1 cellular context compared by ENCODE assay signal in the genomic region with DNA sequence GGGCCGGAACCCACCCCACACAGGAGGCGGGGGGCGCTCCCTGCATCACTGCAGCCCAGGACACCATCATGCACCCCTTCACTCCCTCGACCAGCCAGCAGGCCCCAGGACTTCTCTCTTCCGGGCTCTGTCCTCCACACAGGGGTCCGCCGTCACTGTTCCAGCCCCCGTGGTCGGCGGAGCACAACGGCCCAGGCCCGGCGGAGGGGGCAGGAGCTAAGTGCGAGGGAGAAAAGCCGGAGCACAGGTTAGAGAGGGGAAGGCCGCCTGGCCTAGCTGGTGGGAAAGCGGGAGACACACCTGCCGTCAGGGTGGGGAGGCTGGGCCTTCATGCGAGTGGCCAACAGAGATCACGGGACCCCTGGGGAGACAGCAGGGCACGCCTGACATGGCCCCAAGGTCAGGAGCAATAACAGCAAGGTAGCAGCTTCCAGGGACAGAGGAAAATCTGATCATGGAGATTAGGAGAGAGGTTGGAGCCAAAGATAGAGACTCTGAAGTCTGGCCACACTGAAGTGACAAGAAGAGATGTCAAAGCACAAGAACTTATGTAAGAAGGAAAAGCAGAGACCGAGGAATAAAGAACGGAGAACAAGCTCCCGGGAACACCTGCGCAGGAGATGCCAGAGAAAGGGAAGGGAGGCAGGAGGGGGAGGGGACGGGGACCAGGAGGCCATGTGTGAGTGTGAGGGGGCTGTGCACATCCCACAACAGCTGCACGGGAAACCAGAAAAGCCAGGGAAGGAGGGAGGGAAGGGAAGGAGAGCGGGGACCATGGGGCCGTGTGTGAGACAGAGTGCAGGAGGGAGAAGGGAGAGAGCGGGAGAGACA.
TF ChIP-seq lines count a peak whose summit lies in the region.

No MANE protein-coding gene starts in this region.

TF ChIP-seq in GM23338, 12 proteins besides CTCF, POLR2A, EP300 and RAD21 (continued from another document):
- TF ChIP-seq, protein P1, sequence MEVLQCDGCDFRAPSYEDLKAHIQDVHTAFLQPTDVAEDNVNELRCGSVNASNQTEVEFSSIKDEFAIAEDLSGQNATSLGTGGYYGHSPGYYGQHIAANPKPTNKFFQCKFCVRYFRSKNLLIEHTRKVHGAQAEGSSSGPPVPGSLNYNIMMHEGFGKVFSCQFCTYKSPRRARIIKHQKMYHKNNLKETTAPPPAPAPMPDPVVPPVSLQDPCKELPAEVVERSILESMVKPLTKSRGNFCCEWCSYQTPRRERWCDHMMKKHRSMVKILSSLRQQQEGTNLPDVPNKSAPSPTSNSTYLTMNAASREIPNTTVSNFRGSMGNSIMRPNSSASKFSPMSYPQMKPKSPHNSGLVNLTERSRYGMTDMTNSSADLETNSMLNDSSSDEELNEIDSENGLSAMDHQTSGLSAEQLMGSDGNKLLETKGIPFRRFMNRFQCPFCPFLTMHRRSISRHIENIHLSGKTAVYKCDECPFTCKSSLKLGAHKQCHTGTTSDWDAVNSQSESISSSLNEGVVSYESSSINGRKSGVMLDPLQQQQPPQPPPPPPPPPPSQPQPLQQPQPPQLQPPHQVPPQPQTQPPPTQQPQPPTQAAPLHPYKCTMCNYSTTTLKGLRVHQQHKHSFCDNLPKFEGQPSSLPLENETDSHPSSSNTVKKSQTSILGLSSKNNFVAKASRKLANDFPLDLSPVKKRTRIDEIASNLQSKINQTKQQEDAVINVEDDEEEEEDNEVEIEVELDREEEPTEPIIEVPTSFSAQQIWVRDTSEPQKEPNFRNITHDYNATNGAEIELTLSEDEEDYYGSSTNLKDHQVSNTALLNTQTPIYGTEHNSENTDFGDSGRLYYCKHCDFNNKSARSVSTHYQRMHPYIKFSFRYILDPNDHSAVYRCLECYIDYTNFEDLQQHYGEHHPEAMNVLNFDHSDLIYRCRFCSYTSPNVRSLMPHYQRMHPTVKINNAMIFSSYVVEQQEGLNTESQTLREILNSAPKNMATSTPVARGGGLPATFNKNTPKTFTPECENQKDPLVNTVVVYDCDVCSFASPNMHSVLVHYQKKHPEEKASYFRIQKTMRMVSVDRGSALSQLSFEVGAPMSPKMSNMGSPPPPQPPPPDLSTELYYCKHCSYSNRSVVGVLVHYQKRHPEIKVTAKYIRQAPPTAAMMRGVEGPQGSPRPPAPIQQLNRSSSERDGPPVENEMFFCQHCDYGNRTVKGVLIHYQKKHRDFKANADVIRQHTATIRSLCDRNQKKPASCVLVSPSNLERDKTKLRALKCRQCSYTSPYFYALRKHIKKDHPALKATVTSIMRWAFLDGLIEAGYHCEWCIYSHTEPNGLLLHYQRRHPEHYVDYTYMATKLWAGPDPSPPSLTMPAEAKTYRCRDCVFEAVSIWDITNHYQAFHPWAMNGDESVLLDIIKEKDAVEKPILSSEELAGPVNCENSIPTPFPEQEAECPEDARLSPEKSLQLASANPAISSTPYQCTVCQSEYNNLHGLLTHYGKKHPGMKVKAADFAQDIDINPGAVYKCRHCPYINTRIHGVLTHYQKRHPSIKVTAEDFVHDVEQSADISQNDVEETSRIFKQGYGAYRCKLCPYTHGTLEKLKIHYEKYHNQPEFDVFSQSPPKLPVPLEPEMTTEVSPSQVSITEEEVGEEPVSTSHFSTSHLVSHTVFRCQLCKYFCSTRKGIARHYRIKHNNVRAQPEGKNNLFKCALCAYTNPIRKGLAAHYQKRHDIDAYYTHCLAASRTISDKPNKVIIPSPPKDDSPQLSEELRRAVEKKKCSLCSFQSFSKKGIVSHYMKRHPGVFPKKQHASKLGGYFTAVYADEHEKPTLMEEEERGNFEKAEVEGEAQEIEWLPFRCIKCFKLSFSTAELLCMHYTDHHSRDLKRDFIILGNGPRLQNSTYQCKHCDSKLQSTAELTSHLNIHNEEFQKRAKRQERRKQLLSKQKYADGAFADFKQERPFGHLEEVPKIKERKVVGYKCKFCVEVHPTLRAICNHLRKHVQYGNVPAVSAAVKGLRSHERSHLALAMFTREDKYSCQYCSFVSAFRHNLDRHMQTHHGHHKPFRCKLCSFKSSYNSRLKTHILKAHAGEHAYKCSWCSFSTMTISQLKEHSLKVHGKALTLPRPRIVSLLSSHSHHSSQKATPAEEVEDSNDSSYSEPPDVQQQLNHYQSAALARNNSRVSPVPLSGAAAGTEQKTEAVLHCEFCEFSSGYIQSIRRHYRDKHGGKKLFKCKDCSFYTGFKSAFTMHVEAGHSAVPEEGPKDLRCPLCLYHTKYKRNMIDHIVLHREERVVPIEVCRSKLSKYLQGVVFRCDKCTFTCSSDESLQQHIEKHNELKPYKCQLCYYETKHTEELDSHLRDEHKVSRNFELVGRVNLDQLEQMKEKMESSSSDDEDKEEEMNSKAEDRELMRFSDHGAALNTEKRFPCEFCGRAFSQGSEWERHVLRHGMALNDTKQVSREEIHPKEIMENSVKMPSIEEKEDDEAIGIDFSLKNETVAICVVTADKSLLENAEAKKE (CRISPR knock-in tag; IDR thresholded peaks at IDR 0.05), result no peak
- no peak for TF ChIP-seq EZH2phosphoT487 (IDR thresholded peaks at IDR 0.05; ENCODE audit: unreplicated experiment)
- TF ChIP-seq, protein P2, sequence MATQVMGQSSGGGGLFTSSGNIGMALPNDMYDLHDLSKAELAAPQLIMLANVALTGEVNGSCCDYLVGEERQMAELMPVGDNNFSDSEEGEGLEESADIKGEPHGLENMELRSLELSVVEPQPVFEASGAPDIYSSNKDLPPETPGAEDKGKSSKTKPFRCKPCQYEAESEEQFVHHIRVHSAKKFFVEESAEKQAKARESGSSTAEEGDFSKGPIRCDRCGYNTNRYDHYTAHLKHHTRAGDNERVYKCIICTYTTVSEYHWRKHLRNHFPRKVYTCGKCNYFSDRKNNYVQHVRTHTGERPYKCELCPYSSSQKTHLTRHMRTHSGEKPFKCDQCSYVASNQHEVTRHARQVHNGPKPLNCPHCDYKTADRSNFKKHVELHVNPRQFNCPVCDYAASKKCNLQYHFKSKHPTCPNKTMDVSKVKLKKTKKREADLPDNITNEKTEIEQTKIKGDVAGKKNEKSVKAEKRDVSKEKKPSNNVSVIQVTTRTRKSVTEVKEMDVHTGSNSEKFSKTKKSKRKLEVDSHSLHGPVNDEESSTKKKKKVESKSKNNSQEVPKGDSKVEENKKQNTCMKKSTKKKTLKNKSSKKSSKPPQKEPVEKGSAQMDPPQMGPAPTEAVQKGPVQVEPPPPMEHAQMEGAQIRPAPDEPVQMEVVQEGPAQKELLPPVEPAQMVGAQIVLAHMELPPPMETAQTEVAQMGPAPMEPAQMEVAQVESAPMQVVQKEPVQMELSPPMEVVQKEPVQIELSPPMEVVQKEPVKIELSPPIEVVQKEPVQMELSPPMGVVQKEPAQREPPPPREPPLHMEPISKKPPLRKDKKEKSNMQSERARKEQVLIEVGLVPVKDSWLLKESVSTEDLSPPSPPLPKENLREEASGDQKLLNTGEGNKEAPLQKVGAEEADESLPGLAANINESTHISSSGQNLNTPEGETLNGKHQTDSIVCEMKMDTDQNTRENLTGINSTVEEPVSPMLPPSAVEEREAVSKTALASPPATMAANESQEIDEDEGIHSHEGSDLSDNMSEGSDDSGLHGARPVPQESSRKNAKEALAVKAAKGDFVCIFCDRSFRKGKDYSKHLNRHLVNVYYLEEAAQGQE (IDR thresholded peaks at IDR 0.05; ENCODE audit: unreplicated experiment), result no peak
- no peak for TF ChIP-seq ZNF114 (CRISPR knock-in tag; IDR thresholded peaks at IDR 0.05)
- TF ChIP-seq ZNF331 (CRISPR knock-in tag; IDR thresholded peaks at IDR 0.05; ENCODE audit: low read depth), result no peak
- TF ChIP-seq CREB1 (CRISPR knock-in tag; IDR thresholded peaks at IDR 0.05; ENCODE audit: low read depth), result no peak
- no peak for TF ChIP-seq STAT1 (IDR thresholded peaks at IDR 0.05; ENCODE audit: unreplicated experiment)
- no peak for TF ChIP-seq EZH2 (IDR thresholded peaks at IDR 0.05; ENCODE audit: low read depth, unreplicated experiment)
- TF ChIP-seq POLR2AphosphoS5 (IDR thresholded peaks at IDR 0.05; ENCODE audit: low read depth), result no peak
- TF ChIP-seq JUNB (IDR thresholded peaks at IDR 0.05; ENCODE audit: unreplicated experiment), result no peak
- TF ChIP-seq, protein P3, sequence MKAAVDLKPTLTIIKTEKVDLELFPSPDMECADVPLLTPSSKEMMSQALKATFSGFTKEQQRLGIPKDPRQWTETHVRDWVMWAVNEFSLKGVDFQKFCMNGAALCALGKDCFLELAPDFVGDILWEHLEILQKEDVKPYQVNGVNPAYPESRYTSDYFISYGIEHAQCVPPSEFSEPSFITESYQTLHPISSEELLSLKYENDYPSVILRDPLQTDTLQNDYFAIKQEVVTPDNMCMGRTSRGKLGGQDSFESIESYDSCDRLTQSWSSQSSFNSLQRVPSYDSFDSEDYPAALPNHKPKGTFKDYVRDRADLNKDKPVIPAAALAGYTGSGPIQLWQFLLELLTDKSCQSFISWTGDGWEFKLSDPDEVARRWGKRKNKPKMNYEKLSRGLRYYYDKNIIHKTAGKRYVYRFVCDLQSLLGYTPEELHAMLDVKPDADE (IDR thresholded peaks at IDR 0.05), result no peak
